17 cellular contexts compared by ENCODE assay signal in the genomic region with DNA sequence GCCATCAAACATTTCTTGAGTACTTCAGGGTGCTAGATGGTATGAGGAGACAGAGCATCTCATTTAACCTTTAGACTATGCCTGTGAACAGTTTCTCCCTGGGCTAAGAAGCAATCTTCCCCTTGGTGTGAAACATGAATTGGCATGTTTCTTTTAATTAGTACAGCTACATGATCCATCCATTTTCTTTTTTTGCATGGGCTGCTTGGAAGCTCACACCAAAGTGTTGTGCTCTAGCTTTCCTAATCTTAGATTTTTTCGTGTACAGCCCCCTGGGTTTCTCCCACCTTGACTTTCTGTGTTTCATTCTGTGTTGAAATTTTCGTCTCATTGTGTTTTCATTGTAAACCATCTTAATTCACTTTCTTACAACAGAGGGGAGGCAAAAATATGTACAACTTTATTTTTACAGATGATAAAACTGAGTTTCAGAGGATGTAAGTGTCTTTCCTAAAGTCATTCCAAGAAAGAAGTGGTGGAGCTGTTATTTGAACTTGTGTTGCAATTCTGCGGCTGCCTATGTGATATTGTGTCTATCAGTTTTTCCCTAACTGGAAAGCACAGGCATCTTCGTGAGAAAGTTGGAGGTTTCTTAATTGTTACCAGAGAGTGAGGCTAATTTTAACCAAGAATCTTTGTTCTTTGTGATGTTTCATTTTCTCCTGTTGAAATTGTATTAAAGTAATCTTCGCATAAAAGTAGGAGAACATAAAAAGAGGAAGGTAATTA.
DNase-seq lines count a peak whose midpoint lies in the region; ATAC-seq and TF ChIP-seq lines count a peak whose summit lies in the region.
"Had no signal": no experiment of that assay in that cellular context is flagged by ENCODE, and none has a peak within 500 bp of the region (broad histone marks: within the 10 kb centered on the region; RNA-seq: fewer than 3 reads in every experiment).

No MANE protein-coding gene starts in this region.

- H3K27ac ChIP-seq in subcutaneous abdominal adipose tissue (ENCODE audit: low read depth, low read length) = peak overlapping the region; percentile 92
- H3K27ac ChIP-seq: KMS-11 had no signal

- H3K36me3 ChIP-seq in adipocyte (ENCODE audit: control insufficient read depth, insufficient read depth, low read length, severe bottlenecking) = no peaks in the 10 kb centered on the region
- H3K36me3 ChIP-seq in subcutaneous abdominal adipose tissue (ENCODE audit: control insufficient read depth in 5 of 5, insufficient read depth in 5 of 5, low read length in 5 of 5) = peaks cover 0 to 3% (median 0%) of the 10 kb centered on the region in 5 donors
- H3K36me3 ChIP-seq: ovary had no signal

- DNase-seq in GM04504 (ENCODE audit: low read depth) (peak; percentile 57), adipocyte (ENCODE audit: low read depth) (peak; percentile 44), iris pigment epithelial cell (ENCODE audit: low read depth) (peak; percentile 39)
- DNase-seq: activated CD4-positive, alpha-beta T cell treated with anti-CD3 and anti-CD28 coated beads for 4 hours; activated naive CD8-positive, alpha-beta T cell treated with anti-CD3 and anti-CD28 coated beads for 36 hours; CD8-positive, alpha-beta T cell; NCI-H1436; NCI-H510A treated with DMSO at 0.1 percent for 48 hours; PC-3; stimulated activated CD4-positive, alpha-beta T cell treated with anti-CD3 and anti-CD28 coated beads, Interleukin-12 subunit alpha, Interleukin-12 subunit beta, amount 100 ng/mL, for 4 hours had no signal

- H3K9me3 ChIP-seq in adipocyte (ENCODE audit: control insufficient read depth, low read length) (no peaks in the 10 kb centered on the region), subcutaneous abdominal adipose tissue (ENCODE audit: control insufficient read depth in 5 of 5, low read length in 5 of 5) (no peaks in the 10 kb centered on the region)
- H3K9me3 ChIP-seq: ovary had no signal

- peak overlapping the region; percentile 53 for H3K9ac ChIP-seq in adipocyte (ENCODE audit: low read length)
- no peak overlapping the region for H3K9ac ChIP-seq in subcutaneous abdominal adipose tissue (ENCODE audit: low read length in 5 of 5)
- H3K9ac ChIP-seq: KMS-11 had no signal

- TF ChIP-seq POLR2A in GM18505 (IDR thresholded peaks at IDR 0.05; ENCODE audit: borderline replicate concordance, extremely low read depth, insufficient read depth, insufficient read length) = no peak

- H3K27me3 ChIP-seq in adipocyte (replicated peaks; ENCODE audit: control insufficient read depth, insufficient read depth, low read length) (no peaks in the 10 kb centered on the region), subcutaneous abdominal adipose tissue (ENCODE audit: control insufficient read depth in 5 of 5, insufficient read depth in 4 of 5, low read length in 5 of 5) (no peaks in the 10 kb centered on the region)
- H3K27me3 ChIP-seq: ovary had no signal

- ATAC-seq in HG03565 (IDR thresholded peaks at IDR 0.05; ENCODE audit: unreplicated experiment) (no peak), GM18519 (IDR thresholded peaks at IDR 0.05; ENCODE audit: low FRiP score, unreplicated experiment) (no peak), GM18505 (IDR thresholded peaks at IDR 0.05; ENCODE audit: unreplicated experiment) (no peak), HG03442 (IDR thresholded peaks at IDR 0.05; ENCODE audit: unreplicated experiment) (no peak)
- ATAC-seq: CD8-positive, alpha-beta T cell; PC-3 had no signal

- H3K4me1 ChIP-seq in adipocyte (ENCODE audit: control insufficient read depth, insufficient read depth, low read length) (peaks cover 49% of the 10 kb centered on the region), subcutaneous abdominal adipose tissue (ENCODE audit: control insufficient read depth in 5 of 5, insufficient read depth in 5 of 5, low read length in 5 of 5) (peaks cover 5 to 49% (median 32%) of the 10 kb centered on the region in 5 donors)

- no peak overlapping the region for H3K4me3 ChIP-seq in adipocyte (ENCODE audit: low read length)
- no peak overlapping the region for H3K4me3 ChIP-seq in subcutaneous abdominal adipose tissue (ENCODE audit: low read depth in 1 of 5, low read length in 5 of 5)
- H3K4me3 ChIP-seq: ovary had no signal
